Comparison of ENCODE assay signal across 9 cellular contexts in the genomic region with DNA sequence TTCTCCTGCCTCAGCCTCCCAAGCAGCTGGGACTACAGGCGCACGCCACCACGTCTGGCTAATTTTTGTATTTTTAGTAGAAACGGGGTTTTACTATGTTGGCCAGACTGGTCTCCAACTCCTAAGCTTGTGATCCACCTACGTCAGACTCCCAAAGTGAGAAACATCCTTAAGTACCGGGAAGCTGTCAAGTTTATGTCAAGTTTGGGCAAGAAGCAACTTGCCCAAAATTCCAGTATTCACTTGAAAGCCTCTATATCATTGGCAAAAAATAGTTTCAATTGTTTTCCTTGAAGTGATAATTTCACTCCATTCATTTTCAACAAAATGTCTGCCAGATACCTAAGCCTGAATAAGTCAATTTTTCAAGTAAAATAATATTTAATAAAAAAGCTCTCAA.
"Had no signal": no experiment of that assay in that cellular context is flagged by ENCODE, and none has a peak within 500 bp of the region (broad histone marks: within the 10 kb centered on the region; RNA-seq: fewer than 3 reads in every experiment).

No MANE protein-coding gene starts in this region.

- H3K4me1 ChIP-seq: HAP-1 had no signal

- H3K9ac ChIP-seq: GM23248 had no signal

- H3K9me3 ChIP-seq: HAP-1 had no signal

- H2AFZ ChIP-seq: GM23248 had no signal

- H3K36me3 ChIP-seq: HAP-1 had no signal

- H3K27ac ChIP-seq: GM23248, HL-60 had no signal

- H3K4me3 ChIP-seq: GM23248, HAP-1 had no signal

- DNase-seq: GM23248, GOT3, H7, HFFc6, KBM-7 had no signal

- ATAC-seq: HCT116, HepG2 had no signal

- FAIRE-seq: HepG2 had no signal
